24 cellular contexts compared by ENCODE assay signal in genomic region chrX:20016618-20016945, GRCh38.
"Had no signal": no experiment of that assay in that cellular context is flagged by ENCODE, and none has a peak within 500 bp of the region (broad histone marks: within the 10 kb centered on the region; RNA-seq: fewer than 3 reads in every experiment).

No MANE protein-coding gene starts in this region.

- H3K36me3 ChIP-seq: left lung, ovary, right atrium auricular region, thyroid gland, transverse colon, upper lobe of left lung, vagina had no signal

- H3K4me1 ChIP-seq: left lung, right atrium auricular region, stomach, testis, thyroid gland, transverse colon, upper lobe of left lung, vagina had no signal

- H3K27me3 ChIP-seq: left lung, ovary, stomach, testis, thyroid gland, transverse colon, upper lobe of left lung, vagina had no signal

- H3K4me3 ChIP-seq: left lung, lung, ovary, right atrium auricular region, skin epidermis, stomach, testis, thyroid gland, transverse colon, upper lobe of left lung, vagina had no signal

- H3K9me3 ChIP-seq: ovary, testis, thyroid gland, transverse colon, vagina had no signal

- H3K27ac ChIP-seq: left lung, ovary, right atrium auricular region, skin epidermis, stomach, testis, thyroid gland, transverse colon, upper lobe of left lung, vagina had no signal

- ATAC-seq: left colon; left lung; natural killer cell; sciatic nerve; stimulated activated naive B cell treated with anti-CD40 and anti-IgM and Interleukin-4, amounts not matched to agents 10 μg/mL and 1 μg/mL and 100 μg/mL, for 72 hours; stimulated activated naive CD8-positive, alpha-beta T cell treated with anti-CD3 and anti-CD28 coated beads, Interleukin-15, Interleukin-2, amounts not matched to agents 100 U/mL and 50 U/mL, for 24 hours had no signal

- FAIRE-seq: kidney had no signal

- DNase-seq: kidney; left colon; left lung; mesendoderm; naive B cell; natural killer cell; nephron progenitor cell; ovary; stimulated activated CD4-positive, alpha-beta T cell treated with anti-CD3 and anti-CD28 coated beads, Interleukin-12 subunit alpha, Interleukin-12 subunit beta, amount 100 ng/mL, for 4 hours; stimulated activated CD4-positive, alpha-beta T cell treated with anti-CD3 and anti-CD28 coated beads, Interleukin-15, amount 100 ng/mL, for 24 hours; stimulated activated CD4-positive, alpha-beta T cell treated with anti-CD3 and anti-CD28 coated beads, Interleukin-2, amount 100 ng/mL, for 24 hours; stimulated activated CD4-positive, alpha-beta T cell treated with anti-CD3 and anti-CD28 coated beads, Interleukin-4, amount 100 ng/mL, for 1 hour; stimulated activated naive B cell treated with anti-CD40 and anti-IgM and Interleukin-4, amounts not matched to agents 10 μg/mL and 1 μg/mL and 100 μg/mL, for 72 hours; stimulated activated naive CD8-positive, alpha-beta T cell treated with anti-CD3 and anti-CD28 coated beads, Interleukin-15, Interleukin-2, amounts not matched to agents 100 U/mL and 50 U/mL, for 24 hours; stomach; testis; thyroid gland; transverse colon; upper lobe of left lung had no signal
